ENCODE assay signal across 20 cellular contexts in the genomic region with DNA sequence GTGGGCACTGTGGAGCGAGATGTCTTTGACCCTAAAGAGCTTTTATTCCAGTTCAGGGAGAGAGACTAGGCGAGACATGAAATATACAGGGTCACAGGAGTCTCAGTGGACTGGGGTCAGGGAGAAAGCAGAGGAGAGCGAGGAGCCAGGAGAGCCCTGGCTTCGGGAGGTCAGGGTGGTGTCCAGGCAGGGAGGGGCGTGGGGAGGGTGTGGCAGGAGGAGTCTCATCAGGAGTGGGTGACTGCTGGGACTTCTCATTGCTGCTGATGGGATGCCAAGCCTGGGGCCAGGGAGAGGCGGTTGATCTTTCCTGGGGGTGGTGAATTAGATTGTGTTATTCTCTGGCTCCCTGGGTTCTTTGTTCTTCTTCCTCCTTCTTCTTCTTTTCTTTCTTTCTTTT. TPM values are rescaled to one million over a fixed set of nuclear protein-coding genes. Genes with fewer than 3 reads are reported as not detected.
DNase-seq lines count a peak whose midpoint lies in the region; ATAC-seq, FAIRE-seq and TF ChIP-seq lines count a peak whose summit lies in the region.
"Had no signal": no experiment of that assay in that cellular context is flagged by ENCODE, and none has a peak within 500 bp of the region (broad histone marks: within the 10 kb centered on the region; RNA-seq: fewer than 3 reads in every experiment).

No MANE protein-coding gene starts in this region.

- H3K36me3 ChIP-seq in colonic mucosa = no peaks in the 10 kb centered on the region
- no peaks in the 10 kb centered on the region for H3K36me3 ChIP-seq in HepG2 (replicated peaks in 1 of 2; ENCODE audit: control insufficient read depth in 1 of 2, insufficient read depth in 2 of 2, low read length in 2 of 2)
- H3K36me3 ChIP-seq in neural progenitor cell = no peaks in the 10 kb centered on the region
- H3K36me3 ChIP-seq in BE2C = no peaks in the 10 kb centered on the region
- H3K36me3 ChIP-seq: BLaER1, HAP-1 had no signal

- no peaks in the 10 kb centered on the region for H4K20me1 ChIP-seq in HepG2 (ENCODE audit: insufficient read depth, low read length)
- H4K20me1 ChIP-seq in neural progenitor cell (ENCODE audit: low read depth) = no peaks in the 10 kb centered on the region
- H4K20me1 ChIP-seq: BLaER1 had no signal

- H3K4me1 ChIP-seq in colonic mucosa = peaks cover 4% of the 10 kb centered on the region
- peaks cover 70% of the 10 kb centered on the region for H3K4me1 ChIP-seq in HepG2 (ENCODE audit: insufficient read depth, low read length)
- no peaks in the 10 kb centered on the region for H3K4me1 ChIP-seq in neural progenitor cell
- H3K4me1 ChIP-seq in BE2C = no peaks in the 10 kb centered on the region
- H3K4me1 ChIP-seq: HAP-1 had no signal

- TF ChIP-seq POLR2A in HepG2 (IDR thresholded peaks at IDR 0.05; ENCODE audit: insufficient read depth in 1 of 2, low read depth in 2 of 2, low read length in 2 of 2) = no peak

- H3K9ac ChIP-seq in colonic mucosa (ENCODE audit: low read depth in 2 of 2, low read length in 2 of 2) = no peak overlapping the region
- H3K9ac ChIP-seq in HepG2 (ENCODE audit: insufficient read depth, low read depth, low read length) = no peak overlapping the region
- no peak overlapping the region for H3K9ac ChIP-seq in neural progenitor cell
- H3K9ac ChIP-seq: BLaER1 had no signal

- no peak overlapping the region for H3K4me3 ChIP-seq in colonic mucosa
- no peak overlapping the region for H3K4me3 ChIP-seq in HepG2 (replicated peaks in 1 of 3; ENCODE audit: insufficient read depth in 1 of 3, low read depth in 2 of 3, low read length in 3 of 3)
- H3K4me3 ChIP-seq in neural progenitor cell = no peak overlapping the region
- no peak overlapping the region for H3K4me3 ChIP-seq in BE2C (ENCODE audit: low read depth, low read length)
- H3K4me3 ChIP-seq: BLaER1, GM12878, GM23338, HAP-1 had no signal

- TF ChIP-seq CTCF in colonic mucosa (IDR thresholded peaks at IDR 0.05) (no peak), HepG2 (CRISPR knock-in tag; IDR thresholded peaks at IDR 0.05) (no peak), neural progenitor cell (IDR thresholded peaks at IDR 0.05) (no peak), BE2C (IDR thresholded peaks at IDR 0.05; ENCODE audit: low read depth, low read length) (no peak), chondrocyte (IDR thresholded peaks at IDR 0.05) (no peak)

- ATAC-seq in HepG2 (no peak), GM21529 (IDR thresholded peaks at IDR 0.05; ENCODE audit: unreplicated experiment) (no peak)
- ATAC-seq: CD8-positive, alpha-beta T cell; GM12878; GM23338 had no signal

- H3K36me3 Mint-ChIP-seq in neural progenitor cell (peaks cover 2% of the 10 kb centered on the region), chondrocyte (ENCODE audit: low read depth) (no peaks in the 10 kb centered on the region)
- H3K36me3 Mint-ChIP-seq: CD4-positive, CD25-positive, alpha-beta regulatory T cell; CD8-positive, alpha-beta T cell had no signal

- CTCF ChIA-PET in HepG2 (lab: Yijun Ruan, JAX; ENCODE audit: low intra/inter-chr PET ratio, low total read pairs) = no interaction called here

- WGBS in HepG2 (ENCODE audit: low lambda C conversion rate) = 82% methylated on average over 6 of the region's 6 CpGs

- in situ Hi-C loops in HepG2 (cut with HindIII; ENCODE audit: extremely low pct_ligation_motif_present, low pct_unique_long_range_greater_than_20kb) = no loop called here

- H3K4me3 Mint-ChIP-seq in neural progenitor cell (peak overlapping the region; percentile 68), chondrocyte (ENCODE audit: unreplicated experiment) (no peak overlapping the region)
- H3K4me3 Mint-ChIP-seq: CD4-positive, CD25-positive, alpha-beta regulatory T cell; CD8-positive, alpha-beta T cell; GM23338 had no signal

- no peak for FAIRE-seq in HepG2 (lab: Jason Lieb, UNC)
- FAIRE-seq: D721Med, GM12878, GM19239, H54 had no signal

- TF ChIP-seq EP300 in HepG2 (IDR thresholded peaks at IDR 0.05; ENCODE audit: low read depth in 2 of 2, low read length in 2 of 2) (no peak), HepG2 (CRISPR knock-in tag; IDR thresholded peaks at IDR 0.05; ENCODE audit: borderline replicate concordance) (no peak)

- peaks cover 10% of the 10 kb centered on the region for H3K27me3 Mint-ChIP-seq in neural progenitor cell (ENCODE audit: insufficient read depth, low read depth)
- peaks cover 6% of the 10 kb centered on the region for H3K27me3 Mint-ChIP-seq in chondrocyte (ENCODE audit: low read depth)
- H3K27me3 Mint-ChIP-seq: CD4-positive, CD25-positive, alpha-beta regulatory T cell had no signal

- no peaks in the 10 kb centered on the region for H3K9me3 ChIP-seq in colonic mucosa
- H3K9me3 ChIP-seq in HepG2 (ENCODE audit: low read length) = no peaks in the 10 kb centered on the region
- H3K9me3 ChIP-seq in neural progenitor cell (ENCODE audit: low read depth) = no peaks in the 10 kb centered on the region
- H3K9me3 ChIP-seq in BE2C = no peaks in the 10 kb centered on the region
- H3K9me3 ChIP-seq: HAP-1 had no signal

- no peak overlapping the region for H3K4me2 ChIP-seq in HepG2 (ENCODE audit: low read depth, low read length)
- no peak overlapping the region for H3K4me2 ChIP-seq in neural progenitor cell
- H3K4me2 ChIP-seq: BLaER1, GM23338 had no signal

- no TSS peak for BruUV-seq in HepG2 (replicated peaks; lab: Mats Ljungman, UMichigan)

- TF ChIP-seq RAD21 in HepG2 (CRISPR knock-in tag; IDR thresholded peaks at IDR 0.05) = no peak

- POLR2A ChIA-PET in HepG2 (lab: Yijun Ruan, JAX) = no interaction called here

- H3F3A ChIP-seq in neural progenitor cell (ENCODE audit: low read depth) = peaks cover 21% of the 10 kb centered on the region

- no peak overlapping the region for H3K27ac Mint-ChIP-seq in neural progenitor cell
- no peak overlapping the region for H3K27ac Mint-ChIP-seq in chondrocyte (ENCODE audit: unreplicated experiment)
- H3K27ac Mint-ChIP-seq: CD8-positive, alpha-beta T cell; GM23338 had no signal

- H3K9me3 Mint-ChIP-seq in neural progenitor cell = peaks cover 10% of the 10 kb centered on the region
- no peaks in the 10 kb centered on the region for H3K9me3 Mint-ChIP-seq in chondrocyte (ENCODE audit: low read depth)
- H3K9me3 Mint-ChIP-seq: CD4-positive, CD25-positive, alpha-beta regulatory T cell; CD8-positive, alpha-beta T cell had no signal

- intact Hi-C loops in colonic mucosa (cut with DNase I) (no loop called here), HepG2 (cut with micrococcal nuclease; ENCODE audit: unreplicated experiment) (loop anchor here (2.0 to 5.0 kb wide), 2 partner anchors 19 to 106 kb away; a partner anchor contains a TSS)

- H2AFZ ChIP-seq in HepG2 (ENCODE audit: low read length) (peak overlapping the region; percentile 35), neural progenitor cell (replicated peaks) (no peak overlapping the region)
- H2AFZ ChIP-seq: GM23338 had no signal

- DNase-seq in colonic mucosa = peak; percentile 51
- no peak for DNase-seq in HepG2 (ENCODE audit: low spot score)
- no peak for DNase-seq in neural progenitor cell (ENCODE audit: low spot score)
- DNase-seq in BE2C = no peak
- DNase-seq in chondrocyte (ENCODE audit: low spot score) = no peak
- DNase-seq in SHP77 treated with DMSO at 0.1 percent for 48 hours (lab: John Stamatoyannopoulos, UW) = no peak
- DNase-seq: CD4-positive, CD25-positive, alpha-beta regulatory T cell; CD8-positive, alpha-beta T cell; DMS 273 treated with DMSO at 0.1 percent for 48 hours; DMS79; EL; GDM1 had no signal

- H3K27ac ChIP-seq in colonic mucosa (no peak overlapping the region), HepG2 (ENCODE audit: extremely low read length, insufficient read depth, low read length) (peak overlapping the region; percentile 63), neural progenitor cell (no peak overlapping the region)
- H3K27ac ChIP-seq: BLaER1 had no signal

- H3K79me2 ChIP-seq in HepG2 (ENCODE audit: insufficient read depth, low read length) = no peaks in the 10 kb centered on the region
- H3K79me2 ChIP-seq in neural progenitor cell (ENCODE audit: low read depth) = no peaks in the 10 kb centered on the region

- H3K4me1 Mint-ChIP-seq in neural progenitor cell (peaks cover 21% of the 10 kb centered on the region), chondrocyte (ENCODE audit: low read depth) (peaks cover 2% of the 10 kb centered on the region)
- H3K4me1 Mint-ChIP-seq: CD4-positive, CD25-positive, alpha-beta regulatory T cell had no signal

- H3K27me3 ChIP-seq in colonic mucosa = no peaks in the 10 kb centered on the region
- H3K27me3 ChIP-seq in HepG2 (ENCODE audit: control insufficient read depth in 1 of 2, insufficient read depth in 2 of 2, low read length in 2 of 2) = no peaks in the 10 kb centered on the region
- H3K27me3 ChIP-seq in neural progenitor cell = no peaks in the 10 kb centered on the region
- H3K27me3 ChIP-seq in BE2C = no peaks in the 10 kb centered on the region
- H3K27me3 ChIP-seq: BLaER1 had no signal

TF ChIP-seq in HepG2, 621 proteins besides CTCF, POLR2A, EP300 and RAD21 (continues in another document):
- TF ChIP-seq ZNF383 (CRISPR knock-in tag; IDR thresholded peaks at IDR 0.05; ENCODE audit: borderline replicate concordance) = 0 out of 2 replicates have a peak, but pooled peaks have one; percentile 20

RNA-seq across cellular contexts. Expression of a gene that starts 22.4 kb away (rescaled TPM):
- total RNA-seq in colonic mucosa (100 to 1,000 TPM; 147 to 176 TPM), HepG2 (2016; rRNA removed; fragmentation: Illumina TruSeq; extraction: Trizol) (173 and 177 TPM in 2 replicates), neural progenitor cell (ENCODE audit: low replicate concordance) (76.3 and 90.3 TPM in 2 replicates), chondrocyte (80.3 to 90.6 TPM (median 81.1 TPM) in 3 replicates)
- 42.2 and 47.1 TPM in 2 replicates for total RNA-seq in HepG2 (2016; cell fraction: cytosol; rRNA removed; fragmentation: Illumina TruSeq; extraction: Trizol; ENCODE audit: low read depth)
- total RNA-seq in HepG2 (2016; cell fraction: insoluble cytoplasmic fraction; rRNA removed; fragmentation: Illumina TruSeq; extraction: Trizol) = 166 and 185 TPM in 2 replicates
- total RNA-seq in HepG2 (2016; cell fraction: membrane; rRNA removed; fragmentation: Illumina TruSeq; extraction: Trizol) = 53.5 and 58.7 TPM in 2 replicates
- total RNA-seq in HepG2 (2016; cell fraction: nucleus; rRNA removed; fragmentation: Illumina TruSeq; extraction: Trizol) = 231 and 239 TPM in 2 replicates
- 52.5 and 58.4 TPM in 2 replicates for polyA plus RNA-seq in HepG2 (2011; rRNA removed)
- 16.6 and 26.6 TPM in 2 replicates for polyA plus RNA-seq in HepG2 (2011; cell fraction: cytosol; rRNA removed)
- 77.7 and 102 TPM in 2 replicates for polyA plus RNA-seq in HepG2 (2011; cell fraction: nucleus; rRNA removed)
- 151 and 152 TPM in 2 replicates for polyA plus RNA-seq in HepG2 (2012)
- polyA plus RNA-seq in HepG2 (2016; cell fraction: cytosol; fragmentation: Illumina TruSeq; extraction: Trizol; ENCODE audit: low read depth) = 5.3 and 6.8 TPM in 2 replicates
- 200 and 216 TPM in 2 replicates for polyA plus RNA-seq in HepG2 (2016; cell fraction: insoluble cytoplasmic fraction; fragmentation: Illumina TruSeq; extraction: Trizol; ENCODE audit: low read depth)
- 18.6 and 26.0 TPM in 2 replicates for polyA plus RNA-seq in HepG2 (2016; cell fraction: membrane; fragmentation: Illumina TruSeq; extraction: Trizol; ENCODE audit: low read depth)
- polyA plus RNA-seq in HepG2 (2016; cell fraction: nucleus; fragmentation: Illumina TruSeq; extraction: Trizol; ENCODE audit: insufficient read depth, low read depth) = 243 and 249 TPM in 2 replicates
- polyA minus RNA-seq in HepG2 (2011; rRNA and poly(A)+ RNA removed; ENCODE audit: low replicate concordance) = 135 and 250 TPM in 2 replicates
- 49.2 and 87.1 TPM in 2 replicates for polyA minus RNA-seq in HepG2 (2011; cell fraction: cytosol; rRNA and poly(A)+ RNA removed)
- polyA minus RNA-seq in HepG2 (2011; cell fraction: nucleus; rRNA and poly(A)+ RNA removed) = 329 and 403 TPM in 2 replicates
- 70.9 TPM for polyA plus RNA-seq in BE2C (2012; ENCODE audit: insufficient read depth, insufficient read length, low read depth)
